In genomic region chr5:74309050-74309449, GRCh38 we compare ENCODE assay signal across 28 cellular contexts.
"Had no signal": no experiment of that assay in that cellular context is flagged by ENCODE, and none has a peak within 500 bp of the region (broad histone marks: within the 10 kb centered on the region; RNA-seq: fewer than 3 reads in every experiment).

No MANE protein-coding gene starts in this region.

- H3K9me3 ChIP-seq: ovary, psoas muscle, right lobe of liver, sigmoid colon, spleen, suprapubic skin, testis, tibial artery, transverse colon, upper lobe of right lung, uterus had no signal

- H3K79me2 ChIP-seq: parathyroid adenoma had no signal

- H3K4me3 ChIP-seq: neural progenitor cell, ovary, psoas muscle, right lobe of liver, sigmoid colon, smooth muscle cell, spleen, suprapubic skin, testis, tibial artery, transverse colon, upper lobe of right lung, uterus had no signal

- DNase-seq: natural killer cell; occipital lobe; ovary; posterior cingulate gyrus; psoas muscle; right cardiac atrium; right lobe of liver; sigmoid colon; spleen; stimulated activated CD4-positive, alpha-beta T cell treated with anti-CD3 and anti-CD28 coated beads, Interleukin-12 subunit alpha, Interleukin-12 subunit beta, amount 100 ng/mL, for 4 hours; stimulated activated CD4-positive, alpha-beta T cell treated with anti-CD3 and anti-CD28 coated beads, Interleukin-1b, Interleukin-23, amount 100 ng/mL, for 48 hours; stimulated activated CD4-positive, alpha-beta T cell treated with anti-CD3 and anti-CD28 coated beads, Interleukin-4, amount 100 ng/mL, for 1 hour; stimulated activated CD4-positive, alpha-beta T cell treated with anti-CD3 and anti-CD28 coated beads, Interleukin-4, amount 100 ng/mL, for 4 hours; stimulated activated CD8-positive, alpha-beta memory T cell treated with anti-CD3 and anti-CD28 coated beads, Interleukin-4, amount 100 ng/mL, for 48 hours; stimulated activated naive CD4-positive, alpha-beta T cell; stimulated activated naive CD8-positive, alpha-beta T cell treated with anti-CD3 and anti-CD28 coated beads, Interleukin-15, amount 100 ng/mL, for 72 hours; stimulated activated naive CD8-positive, alpha-beta T cell treated with anti-CD3 and anti-CD28 coated beads, Interleukin-15, Interleukin-2, amounts not matched to agents 100 U/mL and 50 U/mL, for 24 hours; substantia nigra; testis; tibial artery; transverse colon; upper lobe of right lung; uterus had no signal

- H3K27ac ChIP-seq: neural progenitor cell, ovary, parathyroid adenoma, psoas muscle, right lobe of liver, sigmoid colon, spleen, suprapubic skin, testis, tibial artery, transverse colon, upper lobe of right lung, uterus had no signal

- H2AFZ ChIP-seq: neural progenitor cell, parathyroid adenoma had no signal

- H3K9ac ChIP-seq: neural progenitor cell, parathyroid adenoma had no signal

- H3K36me3 ChIP-seq: neural progenitor cell, ovary, right lobe of liver, sigmoid colon, spleen, suprapubic skin, tibial artery, transverse colon, upper lobe of right lung, uterus had no signal

- H3K27me3 ChIP-seq: neural progenitor cell, ovary, right lobe of liver, sigmoid colon, spleen, suprapubic skin, testis, tibial artery, transverse colon, upper lobe of right lung, uterus had no signal

- ATAC-seq: natural killer cell; psoas muscle; right cardiac atrium; right lobe of liver; stimulated activated memory B cell treated with anti-CD40 and anti-IgM and Interleukin-4, amounts not matched to agents 10 μg/mL and 1 μg/mL and 100 μg/mL, for 72 hours; stimulated activated naive CD8-positive, alpha-beta T cell treated with anti-CD3 and anti-CD28 coated beads, Interleukin-15, amount 100 ng/mL, for 72 hours; stimulated activated naive CD8-positive, alpha-beta T cell treated with anti-CD3 and anti-CD28 coated beads, Interleukin-15, Interleukin-2, amounts not matched to agents 100 U/mL and 50 U/mL, for 24 hours; upper lobe of right lung had no signal

- H3K4me1 ChIP-seq: psoas muscle, right lobe of liver, sigmoid colon, spleen, tibial artery, transverse colon, upper lobe of right lung, uterus had no signal

- H3K4me2 ChIP-seq: neural progenitor cell, smooth muscle cell had no signal
